Comparison of ENCODE assay signal across 12 cellular contexts in genomic region chr9:93099551-93100264, GRCh38. TPM values are rescaled to one million over a fixed set of nuclear protein-coding genes. Genes with fewer than 3 reads are reported as not detected.
DNase-seq lines count a peak whose midpoint lies in the region; ATAC-seq and TF ChIP-seq lines count a peak whose summit lies in the region.
"Had no signal": no experiment of that assay in that cellular context is flagged by ENCODE, and none has a peak within 500 bp of the region (broad histone marks: within the 10 kb centered on the region; RNA-seq: fewer than 3 reads in every experiment).

No MANE protein-coding gene starts in this region.

- intact Hi-C loops in upper lobe of right lung (cut with DNase I) = no loop called here

- no peak for TF ChIP-seq CTCF in upper lobe of right lung (IDR thresholded peaks at IDR 0.05)

- no peaks in the 10 kb centered on the region for H3K27me3 ChIP-seq in muscle layer of duodenum (ENCODE audit: low read depth, low read length)
- H3K27me3 ChIP-seq in upper lobe of right lung = no peaks in the 10 kb centered on the region
- H3K27me3 ChIP-seq: colonic mucosa had no signal

- no peaks in the 10 kb centered on the region for H3K27me3 Mint-ChIP-seq in activated naive CD4-positive, alpha-beta T cell treated with anti-CD3 and anti-CD28 coated beads, Interleukin-2, amount 10 ng/mL, durations not matched to agents 7 days and 5 days

- H3K36me3 Mint-ChIP-seq in activated naive CD4-positive, alpha-beta T cell treated with anti-CD3 and anti-CD28 coated beads, Interleukin-2, amount 10 ng/mL, durations not matched to agents 7 days and 5 days = peaks cover 38% of the 10 kb centered on the region

- DNase-seq in activated naive CD4-positive, alpha-beta T cell treated with anti-CD3 and anti-CD28 coated beads, Interleukin-2, amount 10 ng/mL, durations not matched to agents 7 days and 5 days = peak; percentile 9
- no peak for DNase-seq in activated naive CD4-positive, alpha-beta T cell (lab: John Stamatoyannopoulos, UW)
- DNase-seq in upper lobe of right lung (peak; percentile 62), NCI-H69 (lab: John Stamatoyannopoulos, UW) (no peak), NCI-H1930 (lab: John Stamatoyannopoulos, UW) (no peak), SK-N-DZ (ENCODE audit: low spot score) (no peak)
- DNase-seq: AML-193; colonic mucosa; stimulated activated CD8-positive, alpha-beta memory T cell treated with anti-CD3 and anti-CD28 coated beads, Interleukin-4, amount 100 ng/mL, for 48 hours; WERI-Rb-1 had no signal

- H3K9me3 ChIP-seq in muscle layer of duodenum (ENCODE audit: control insufficient read depth in 1 of 2, low read length in 2 of 2) (peaks cover 0 to 7% of the 10 kb centered on the region in 2 donors), upper lobe of right lung (peaks cover 4% of the 10 kb centered on the region)
- H3K9me3 ChIP-seq: colonic mucosa had no signal

- H3K4me1 ChIP-seq in muscle layer of duodenum (ENCODE audit: control insufficient read depth in 1 of 2, insufficient read depth in 2 of 2, low read length in 2 of 2) = peaks cover 25 to 36% of the 10 kb centered on the region in 2 donors
- peaks cover 39% of the 10 kb centered on the region for H3K4me1 ChIP-seq in upper lobe of right lung

- peak overlapping the region; percentile 56 for H3K27ac Mint-ChIP-seq in activated naive CD4-positive, alpha-beta T cell treated with anti-CD3 and anti-CD28 coated beads, Interleukin-2, amount 10 ng/mL, durations not matched to agents 7 days and 5 days

- peaks cover 15% of the 10 kb centered on the region for H3K9me3 Mint-ChIP-seq in activated naive CD4-positive, alpha-beta T cell treated with anti-CD3 and anti-CD28 coated beads, Interleukin-2, amount 10 ng/mL, durations not matched to agents 7 days and 5 days

- H3K4me3 ChIP-seq in muscle layer of duodenum (ENCODE audit: low read depth in 1 of 2, low read length in 2 of 2) (no peak overlapping the region), upper lobe of right lung (no peak overlapping the region)
- H3K4me3 ChIP-seq: colonic mucosa had no signal

- peaks cover 59% of the 10 kb centered on the region for H3K4me1 Mint-ChIP-seq in activated naive CD4-positive, alpha-beta T cell treated with anti-CD3 and anti-CD28 coated beads, Interleukin-2, amount 10 ng/mL, durations not matched to agents 7 days and 5 days

- CTCF ChIA-PET in activated naive CD4-positive, alpha-beta T cell treated with anti-CD3 and anti-CD28 coated beads, Interleukin-2, amount 10 ng/mL, durations not matched to agents 7 days and 5 days (lab: Charles Lee) = interaction anchor here (0.9 to 2.9 kb wide), 4 partner anchors 8 to 133 kb away, joined by 3 to 20 read pairs (median 5); no protein-coding TSS in a partner anchor

- H3K27ac ChIP-seq in angular gyrus (ENCODE audit: low read depth, low read length) = peak overlapping the region; percentile 96
- H3K27ac ChIP-seq in muscle layer of duodenum (ENCODE audit: low read length) = peak overlapping the region; percentile 39
- H3K27ac ChIP-seq in upper lobe of right lung = peak overlapping the region; percentile 40
- H3K27ac ChIP-seq: colonic mucosa, WERI-Rb-1 had no signal

- ATAC-seq in upper lobe of right lung = no peak

- H3K36me3 ChIP-seq in muscle layer of duodenum (ENCODE audit: control insufficient read depth in 1 of 2, insufficient read depth in 2 of 2, low read length in 2 of 2) = no peaks in the 10 kb centered on the region
- H3K36me3 ChIP-seq in upper lobe of right lung = no peaks in the 10 kb centered on the region
- H3K36me3 ChIP-seq: colonic mucosa, WERI-Rb-1 had no signal

- H3K4me3 Mint-ChIP-seq in activated naive CD4-positive, alpha-beta T cell treated with anti-CD3 and anti-CD28 coated beads, Interleukin-2, amount 10 ng/mL, durations not matched to agents 7 days and 5 days = peak overlapping the region; percentile 46

RNA-seq across cellular contexts. Expression of gene CARD19, which starts 3.7 kb away (rescaled TPM):
- total RNA-seq in upper lobe of right lung = 31.8 TPM
- 16.7 and 29.0 TPM in 2 replicates for polyA plus RNA-seq in SK-N-DZ (2014; cell fraction: cytosol; rRNA removed)
- 28.9 and 39.7 TPM in 2 replicates for polyA plus RNA-seq in SK-N-DZ (2014; cell fraction: nucleus; rRNA removed)

RNA-seq across cellular contexts. Expression of gene NINJ1, which starts 34.3 kb away (rescaled TPM):
- total RNA-seq in upper lobe of right lung = 53.2 TPM
- polyA plus RNA-seq in SK-N-DZ (2014; cell fraction: cytosol; rRNA removed) = 9.9 and 12.7 TPM in 2 replicates
- 5.5 and 6.9 TPM in 2 replicates for polyA plus RNA-seq in SK-N-DZ (2014; cell fraction: nucleus; rRNA removed)

RNA-seq across cellular contexts. Expression of gene SUSD3, which starts 41.2 kb away (rescaled TPM):
- 4.8 TPM for total RNA-seq in upper lobe of right lung
- not detected in 2 replicates for polyA plus RNA-seq in SK-N-DZ (2014; cell fraction: cytosol; rRNA removed)
- polyA plus RNA-seq in SK-N-DZ (2014; cell fraction: nucleus; rRNA removed) = not detected in 2 replicates

Comparison
In these comparisons a context has a peak if more than half of its experiments do, and no peak if none do; other contexts are left out.
1. DNase-seq: peak in activated naive CD4-positive, alpha-beta T cell treated with anti-CD3 and anti-CD28 coated beads, Interleukin-2, amount 10 ng/mL, durations not matched to agents 7 days and 5 days (single experiment) and upper lobe of right lung (single experiment); none in activated naive CD4-positive, alpha-beta T cell (0 of 4), NCI-H69 (single experiment), NCI-H1930 (0 of 2) and SK-N-DZ (single experiment).
2. H3K27ac ChIP-seq: peak in every context shown above with its lines; median percentile 96 in angular gyrus; 40 in upper lobe of right lung; 39 in muscle layer of duodenum.